ENCODE assay signal across 1 cellular context in genomic region chr10:11679946-11680345, GRCh38.
TF ChIP-seq lines count a peak whose summit lies in the region.

No MANE protein-coding gene starts in this region.

TF ChIP-seq in GM12878, 131 proteins besides CTCF, POLR2A, EP300 and RAD21 (continued from another document):
- no peak for TF ChIP-seq ZBTB4 (CRISPR knock-in tag; IDR thresholded peaks at IDR 0.05)
